7 cellular contexts compared by ENCODE assay signal in genomic region chr17:57243171-57243622, GRCh38. TPM values are rescaled to one million over a fixed set of nuclear protein-coding genes. Genes with fewer than 3 reads are reported as not detected.
DNase-seq lines count a peak whose midpoint lies in the region; ATAC-seq and TF ChIP-seq lines count a peak whose summit lies in the region.

No MANE protein-coding gene starts in this region.

- H4K20me1 ChIP-seq in smooth muscle cell (ENCODE audit: low read depth), result no peaks in the 10 kb centered on the region

- H3K27ac Mint-ChIP-seq in T-cell, result peak overlapping the region in 1 of 2 donors; percentile 40

- intact Hi-C loops in adrenal gland (cut with DNase I) (loop anchor here (10.0 kb wide), 2 partner anchors 432 to 502 kb away; partner anchors contain the start of gene CCDC182 (in 2 of the 2)), right cardiac atrium (cut with DNase I) (loop anchor here in 3 of 4 donors (5.0 to 10.0 kb wide), 5 partner anchors 202 to 504 kb away; partner anchors contain the start of gene CCDC182 (in 1 of the 3))

- ATAC-seq in T-cell (replicated peaks in 1 of 4) (peak; percentile 78 to 88 (median 85)), right cardiac atrium (peak; percentile 63 to 79)

- H3K36me3 ChIP-seq in adrenal gland (replicated peaks in 1 of 2) (no peaks in the 10 kb centered on the region), smooth muscle cell (ENCODE audit: low read depth) (no peaks in the 10 kb centered on the region)

- no peaks in the 10 kb centered on the region for H3K36me3 Mint-ChIP-seq in T-cell

- no peaks in the 10 kb centered on the region for H3K79me2 ChIP-seq in smooth muscle cell (ENCODE audit: low read depth)

- no peak for TF ChIP-seq POLR2A in adrenal gland (IDR thresholded peaks at IDR 0.05)

- CTCF ChIA-PET in T-cell (lab: Charles Lee), result interaction anchor here (0.5 to 3.2 kb wide), 38 partner anchors 10 to 1148 kb away, joined by 3 to 41 read pairs (median 4); partner anchors contain the start of genes CCDC182 (in 1 of the 2) and MSI2 (in 1 of the 2)

- H3K4me1 ChIP-seq in adrenal gland (replicated peaks in 1 of 2) (no peaks in the 10 kb centered on the region), right cardiac atrium (ENCODE audit: control insufficient read depth, insufficient read depth, low read length) (peaks cover 3% of the 10 kb centered on the region), smooth muscle cell (ENCODE audit: low read depth) (no peaks in the 10 kb centered on the region)

- WGBS in adrenal gland, 4 donors, result 22 to 39% (median 27%) methylated on average over 7 to 13 of the region's 13 CpGs
- WGBS in right cardiac atrium, result 22% methylated on average over 13 of the region's 13 CpGs
- 24% methylated on average over 13 of the region's 13 CpGs for WGBS in smooth muscle cell (ENCODE audit: low lambda C conversion rate)

- H3K27ac ChIP-seq in adrenal gland (no peak overlapping the region), right cardiac atrium (ENCODE audit: low read length) (no peak overlapping the region), smooth muscle cell (ENCODE audit: low read depth) (no peak overlapping the region)

- no peak overlapping the region for H3K9ac ChIP-seq in smooth muscle cell (ENCODE audit: low read depth)

- no peak overlapping the region for H3K4me3 Mint-ChIP-seq in T-cell

- H3K9me3 Mint-ChIP-seq in T-cell, result no peaks in the 10 kb centered on the region

- peaks cover 0 to 7% of the 10 kb centered on the region in 2 donors for H3K27me3 Mint-ChIP-seq in T-cell

- H3K9me3 ChIP-seq in adrenal gland (replicated peaks in 1 of 3) (no peaks in the 10 kb centered on the region), right cardiac atrium (ENCODE audit: control insufficient read depth, low read length) (no peaks in the 10 kb centered on the region), smooth muscle cell (replicated peaks; ENCODE audit: low read depth) (no peaks in the 10 kb centered on the region)

- peaks cover 0 to 8% (median 0%) of the 10 kb centered on the region in 3 donors for H3K4me1 Mint-ChIP-seq in T-cell

- TF ChIP-seq CTCF in GM12864 (IDR thresholded peaks at IDR 0.05; ENCODE audit: low read depth, low read length, missing control alignments) (peak; percentile 100), adrenal gland (IDR thresholded peaks at IDR 0.05) (peak; percentile 98 to 100 (median 99)), smooth muscle cell (IDR thresholded peaks at IDR 0.05; ENCODE audit: borderline replicate concordance, insufficient read depth, poor library complexity, severe bottlenecking) (peak; percentile 99)

- H3K4me2 ChIP-seq in smooth muscle cell, result no peak overlapping the region

- H3K4me3 ChIP-seq in GM12864 (ENCODE audit: low read depth, low read length) (no peak overlapping the region), adrenal gland (no peak overlapping the region), right cardiac atrium (ENCODE audit: low read length) (no peak overlapping the region), smooth muscle cell (no peak overlapping the region)

- H3K27me3 ChIP-seq in adrenal gland (no peaks in the 10 kb centered on the region), right cardiac atrium (ENCODE audit: control insufficient read depth, insufficient read depth) (no peaks in the 10 kb centered on the region), smooth muscle cell (ENCODE audit: low read depth) (no peaks in the 10 kb centered on the region)

- DNase-seq in GM12864 (ENCODE audit: low read depth), result peak; percentile 40
- peak; percentile 76 for DNase-seq in LoVo (ENCODE audit: low spot score)
- peak; percentile 41 to 77 (median 68) for DNase-seq in T-cell
- peak; percentile 56 to 87 (median 77) for DNase-seq in adrenal gland
- DNase-seq in right cardiac atrium, result peak; percentile 51 to 85 (median 83)
- DNase-seq in smooth muscle cell (lab: John Stamatoyannopoulos, UW; ENCODE audit: unreplicated experiment), result peak; percentile 29
- DNase-seq in NK-92 treated with Interleukin-12 subunit alpha and Interleukin-12 subunit beta, amount 100 ng/mL, for 24 hours (lab: John Stamatoyannopoulos, UW), result no peak

- no peaks in the 10 kb centered on the region for H3F3A ChIP-seq in smooth muscle cell (ENCODE audit: low read depth)

- no peak overlapping the region for H2AFZ ChIP-seq in smooth muscle cell (ENCODE audit: low read depth)

- POLR2A ChIA-PET in T-cell (lab: Charles Lee), result interaction anchor here (0.5 to 0.7 kb wide), 3 partner anchors 53 to 504 kb away, joined by 3 to 7 read pairs (median 3); no protein-coding TSS in a partner anchor

RNA-seq across cellular contexts. Expression of gene MSI2, which starts 13.1 kb away (rescaled TPM):
- total RNA-seq in T-cell (100 to 1,000 TPM in 4 of 5 donors, 10 to 100 TPM in 1; 98.6 to 148 (median 113) TPM), adrenal gland (100 to 1,000 TPM in 6 of 8 donors, 10 to 100 TPM in 2; 62.6 to 411 (median 170) TPM), right cardiac atrium (100 to 1,000 TPM; 105 to 113 (median 109) TPM), smooth muscle cell (31.5 and 36.5 TPM in 2 replicates)
- polyA plus RNA-seq in adrenal gland (100 to 1,000 TPM in 1 of 3 donors, 10 to 100 TPM in 2; 32.6 to 360 (median 36.7) TPM), right cardiac atrium (43.9 TPM), smooth muscle cell (5.7 and 8.1 TPM in 2 replicates)
